ENCODE assay signal across 9 cellular contexts in genomic region chr7:1457059-1457948, GRCh38. TPM values are rescaled to one million over a fixed set of nuclear protein-coding genes. Genes with fewer than 3 reads are reported as not detected.
DNase-seq lines count a peak whose midpoint lies in the region; ATAC-seq and TF ChIP-seq lines count a peak whose summit lies in the region.
"Had no signal": no experiment of that assay in that cellular context is flagged by ENCODE, and none has a peak within 500 bp of the region (broad histone marks: within the 10 kb centered on the region; RNA-seq: fewer than 3 reads in every experiment).

No MANE protein-coding gene starts in this region.

- H3K9me3 Mint-ChIP-seq in nephron = no peaks in the 10 kb centered on the region
- peaks cover 0 to 2% (median 0%) of the 10 kb centered on the region in 9 donors for H3K9me3 Mint-ChIP-seq in naive thymus-derived CD8-positive, alpha-beta T cell
- H3K9me3 Mint-ChIP-seq: activated CD4-positive, alpha-beta T cell treated with anti-CD3 and anti-CD28 coated beads, Interleukin-2, amount 10 ng/mL, durations not matched to agents 7 days and 5 days had no signal

- POLR2A ChIA-PET in naive thymus-derived CD8-positive, alpha-beta T cell (lab: Charles Lee) = no interaction called here

- no peak for TF ChIP-seq CTCF in AG09309 (IDR thresholded peaks at IDR 0.05; ENCODE audit: control insufficient read depth, insufficient read depth, low read depth, low read length, missing control alignments)
- TF ChIP-seq CTCF in choroid plexus epithelial cell (conservative IDR thresholded peaks at IDR 0.05; ENCODE audit: low read depth, low read length) = no peak
- no peak for TF ChIP-seq CTCF in nephron (IDR thresholded peaks at IDR 0.05; ENCODE audit: unreplicated experiment in 3 of 3)
- TF ChIP-seq CTCF in mucosa of descending colon (IDR thresholded peaks at IDR 0.05) = no peak

- peaks cover 20% of the 10 kb centered on the region for H3K4me1 Mint-ChIP-seq in nephron
- H3K4me1 Mint-ChIP-seq in naive thymus-derived CD8-positive, alpha-beta T cell = peaks cover 11 to 29% (median 20%) of the 10 kb centered on the region in 4 donors

- H3K4me3 ChIP-seq in AG09309 (ENCODE audit: control insufficient read depth, low read depth, low read length) (peak overlapping the region; percentile 92), choroid plexus epithelial cell (ENCODE audit: low read depth, low read length) (peak overlapping the region; percentile 88), mucosa of descending colon (no peak overlapping the region)

- H3K27ac Mint-ChIP-seq in nephron = no peak overlapping the region
- H3K27ac Mint-ChIP-seq in naive thymus-derived CD8-positive, alpha-beta T cell = peak overlapping the region in 1 of 10 donors; percentile 28
- H3K27ac Mint-ChIP-seq: activated CD4-positive, alpha-beta T cell treated with anti-CD3 and anti-CD28 coated beads, Interleukin-2, amount 10 ng/mL, durations not matched to agents 7 days and 5 days had no signal

- peaks cover 52% of the 10 kb centered on the region for H3K4me1 ChIP-seq in mucosa of descending colon (ENCODE audit: low read depth)

- intact Hi-C loops in mucosa of descending colon (cut with DNase I, micrococcal nuclease) = no loop called here

- no peaks in the 10 kb centered on the region for H3K9me3 ChIP-seq in mucosa of descending colon

- H3K36me3 Mint-ChIP-seq in nephron (ENCODE audit: low read depth) = no peaks in the 10 kb centered on the region
- H3K36me3 Mint-ChIP-seq in naive thymus-derived CD8-positive, alpha-beta T cell = no peaks in the 10 kb centered on the region

- H3K36me3 ChIP-seq in mucosa of descending colon (ENCODE audit: low read depth) = no peaks in the 10 kb centered on the region

- H3K4me3 Mint-ChIP-seq in nephron = peak overlapping the region; percentile 73 to 81 (median 75)
- H3K4me3 Mint-ChIP-seq in naive thymus-derived CD8-positive, alpha-beta T cell = peak overlapping the region in 3 of 10 donors; percentile 56 to 73 (median 66)

- in situ Hi-C loops in KBM-7 (cut with MboI; ENCODE audit: low pct_unique_long_range_greater_than_20kb, low sequenced_read_pairs) = no loop called here

- ATAC-seq in esophagus mucosa (no peak), mucosa of descending colon (no peak)
- ATAC-seq in naive thymus-derived CD8-positive, alpha-beta T cell = no peak

- H3K27me3 Mint-ChIP-seq in nephron (ENCODE audit: low read depth) = peaks cover 10% of the 10 kb centered on the region
- H3K27me3 Mint-ChIP-seq in naive thymus-derived CD8-positive, alpha-beta T cell = no peaks in the 10 kb centered on the region
- H3K27me3 Mint-ChIP-seq: activated CD4-positive, alpha-beta T cell treated with anti-CD3 and anti-CD28 coated beads, Interleukin-2, amount 10 ng/mL, durations not matched to agents 7 days and 5 days had no signal

- DNase-seq in AG09309 (ENCODE audit: low read depth) (no peak), KBM-7 (peak; percentile 31), choroid plexus epithelial cell (ENCODE audit: low read depth) (no peak), mucosa of descending colon (no peak), NCI-H446 treated with DMSO at 0.1 percent for 48 hours (lab: John Stamatoyannopoulos, UW) (no peak)
- no peak for DNase-seq in naive thymus-derived CD8-positive, alpha-beta T cell
- DNase-seq: activated CD4-positive, alpha-beta T cell treated with anti-CD3 and anti-CD28 coated beads, Interleukin-2, amount 10 ng/mL, durations not matched to agents 7 days and 5 days had no signal

RNA-seq across cellular contexts. Expression of gene MICALL2, which starts 2.0 kb away (rescaled TPM):
- 16.1 TPM for total RNA-seq in esophagus mucosa
- total RNA-seq in naive thymus-derived CD8-positive, alpha-beta T cell = 1 to 10 TPM; 3.5 to 4.6 TPM
- polyA plus RNA-seq in naive thymus-derived CD8-positive, alpha-beta T cell = 1 to 10 TPM in 1 of 3 donors, under 1 TPM in 1, not detected in 1; 0.85 to 1.5 TPM
- 10 to 100 TPM; 59.9 to 96.2 (median 94.5) TPM for total RNA-seq in mucosa of descending colon

RNA-seq across cellular contexts. Expression of gene INTS1, which starts 46.9 kb away (rescaled TPM):
- total RNA-seq in esophagus mucosa (50.4 TPM), mucosa of descending colon (10 to 100 TPM; 79.6 to 94.3 (median 88.0) TPM)
- total RNA-seq in naive thymus-derived CD8-positive, alpha-beta T cell = 100 to 1,000 TPM; 129 to 136 TPM
- 10 to 100 TPM in 2 of 3 donors, 1 to 10 TPM in 1; 9.1 to 24.6 (median 18.5) TPM for polyA plus RNA-seq in naive thymus-derived CD8-positive, alpha-beta T cell
